9 cellular contexts compared by ENCODE assay signal in the genomic region with DNA sequence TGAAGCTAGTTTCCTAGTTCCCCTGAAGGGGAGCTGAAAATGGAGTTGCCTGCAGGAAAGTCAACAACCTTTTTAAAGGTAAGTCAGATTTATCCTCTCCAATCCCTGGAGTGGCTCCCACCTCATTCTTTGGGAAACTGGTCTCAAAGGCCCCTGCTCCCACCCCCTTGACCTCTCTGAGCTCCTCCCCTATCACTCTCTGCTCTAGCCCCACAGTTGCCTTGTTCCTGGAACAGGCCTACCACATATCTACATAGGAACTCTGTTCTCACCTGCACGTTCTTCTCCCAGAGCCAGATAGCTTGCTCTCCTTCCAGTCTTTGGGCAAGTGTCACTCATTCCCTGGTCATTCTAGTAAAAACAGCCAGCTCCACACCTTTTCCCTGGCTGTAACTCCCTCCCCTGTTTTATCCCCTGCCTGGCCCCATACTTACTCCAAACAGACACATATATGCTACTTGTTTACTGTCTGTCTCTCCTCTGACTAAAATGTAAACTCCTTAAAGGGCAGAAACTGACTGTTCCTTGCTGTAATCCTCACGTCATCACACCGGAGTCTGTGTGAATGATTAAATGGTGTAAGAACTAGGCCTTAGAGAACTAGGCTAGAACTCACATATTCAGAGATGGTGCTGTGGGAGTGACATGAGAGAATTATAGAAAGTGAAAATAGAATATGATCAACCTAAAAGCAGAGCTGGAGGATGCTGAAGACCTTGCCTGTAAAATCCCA. TPM values are rescaled to one million over a fixed set of nuclear protein-coding genes. Genes with fewer than 3 reads are reported as not detected.
A peak's percentile ranks its signal among the peaks of the same experiment; 100 is the strongest.
DNase-seq lines count a peak whose midpoint lies in the region; ATAC-seq and TF ChIP-seq lines count a peak whose summit lies in the region.
"Had no signal": no experiment of that assay in that cellular context is flagged by ENCODE, and none has a peak within 500 bp of the region (broad histone marks: within the 10 kb centered on the region; RNA-seq: fewer than 3 reads in every experiment).

No MANE protein-coding gene starts in this region.

- H3K27me3 ChIP-seq in HUES64 (ENCODE audit: insufficient read depth, low read length) (no peaks in the 10 kb centered on the region), neural progenitor cell (no peaks in the 10 kb centered on the region), foreskin keratinocyte (no peaks in the 10 kb centered on the region)

- TF ChIP-seq CTCF in brain (conservative IDR thresholded peaks at IDR 0.05) (no peak), neural progenitor cell (IDR thresholded peaks at IDR 0.05) (no peak), foreskin keratinocyte (conservative IDR thresholded peaks at IDR 0.05) (no peak)

- H4K20me1 ChIP-seq in neural progenitor cell (ENCODE audit: low read depth), result peaks cover 90% of the 10 kb centered on the region

- H3K4me3 Mint-ChIP-seq in brain (no peak overlapping the region), neural progenitor cell (no peak overlapping the region)

- ATAC-seq in foreskin keratinocyte (no peak), HG02759 (IDR thresholded peaks at IDR 0.05; ENCODE audit: unreplicated experiment) (no peak)

- peak; percentile 4 for DNase-seq in activated CD4-positive, CD25-positive, alpha-beta regulatory T cell treated with anti-CD3 and anti-CD28 coated beads, Interleukin-2, amount 50 U/mL, for 16 hours (ENCODE audit: low read depth, low spot score)
- DNase-seq in activated CD4-positive, CD25-positive, alpha-beta regulatory T cell (lab: John Stamatoyannopoulos, UW), result no peak
- DNase-seq in neural progenitor cell (ENCODE audit: low spot score), result no peak
- DNase-seq in SKM-1 treated with dmso at 0.1 percent for 144 hours (lab: John Stamatoyannopoulos, UW; ENCODE audit: unreplicated experiment), result no peak
- no peak for DNase-seq in foreskin keratinocyte

- no peak overlapping the region for H2AFZ ChIP-seq in neural progenitor cell (replicated peaks)

- H3K4me1 ChIP-seq in HUES64 (ENCODE audit: insufficient read depth, low read length), result peaks cover 23% of the 10 kb centered on the region
- peaks cover 29% of the 10 kb centered on the region for H3K4me1 ChIP-seq in neural progenitor cell
- H3K4me1 ChIP-seq in foreskin keratinocyte, result no peaks in the 10 kb centered on the region

- H3K9ac ChIP-seq in HUES64 (ENCODE audit: low read depth, low read length) (no peak overlapping the region), neural progenitor cell (no peak overlapping the region)

- H3K27ac Mint-ChIP-seq in brain, result peak overlapping the region; percentile 3 to 60 (median 49)
- H3K27ac Mint-ChIP-seq in neural progenitor cell, result peak overlapping the region; percentile 36

- no peaks in the 10 kb centered on the region for H3K27me3 Mint-ChIP-seq in brain
- peaks cover 5% of the 10 kb centered on the region for H3K27me3 Mint-ChIP-seq in neural progenitor cell (ENCODE audit: insufficient read depth, low read depth)

- H3K27ac ChIP-seq in HUES64 (ENCODE audit: low read depth, low read length) (peak overlapping the region; percentile 71; the same call in 1 of the 2 replicates), neural progenitor cell (no peak overlapping the region), foreskin keratinocyte (no peak overlapping the region)
- H3K27ac ChIP-seq: 22Rv1 had no signal

- H3K4me2 ChIP-seq in neural progenitor cell, result peak overlapping the region; percentile 47

- WGBS in HUES64, result 66% methylated on average over 3 of the region's 3 CpGs

- H3K36me3 Mint-ChIP-seq in brain (peaks cover 38% of the 10 kb centered on the region), neural progenitor cell (peaks cover 16% of the 10 kb centered on the region)

- H3K4me1 Mint-ChIP-seq in brain, result peaks cover 74% of the 10 kb centered on the region
- H3K4me1 Mint-ChIP-seq in neural progenitor cell, result peaks cover 66% of the 10 kb centered on the region

- no peaks in the 10 kb centered on the region for H3K9me3 ChIP-seq in HUES64 (ENCODE audit: insufficient read depth, low read depth, low read length)
- no peaks in the 10 kb centered on the region for H3K9me3 ChIP-seq in neural progenitor cell (ENCODE audit: low read depth)

- peaks cover 28% of the 10 kb centered on the region for H3F3A ChIP-seq in neural progenitor cell (ENCODE audit: low read depth)

- H3K9me3 Mint-ChIP-seq in brain (no peaks in the 10 kb centered on the region), neural progenitor cell (no peaks in the 10 kb centered on the region)

- peaks cover 85% of the 10 kb centered on the region for H3K79me2 ChIP-seq in neural progenitor cell (ENCODE audit: low read depth)

- H3K4me3 ChIP-seq in HUES64 (ENCODE audit: low read length) (no peak overlapping the region), neural progenitor cell (no peak overlapping the region)

- H3K36me3 ChIP-seq in HUES64 (ENCODE audit: insufficient read depth, low read length) (peaks cover 31% of the 10 kb centered on the region), neural progenitor cell (no peaks in the 10 kb centered on the region)

RNA-seq across cellular contexts. Expression of gene TCF20, which starts 53.3 kb away (rescaled TPM):
- 27.1 TPM for polyA plus RNA-seq in HUES64 (2013, experiment 1 of 2)
- polyA plus RNA-seq in HUES64 (2013, experiment 2 of 2), result 27.9 TPM
- polyA plus RNA-seq in brain (ENCODE audit: insufficient read depth, low read depth, low replicate concordance) (19.3 TPM), foreskin keratinocyte (9.9 and 11.9 TPM in 2 replicates)
- total RNA-seq in neural progenitor cell (ENCODE audit: low replicate concordance) (53.7 and 67.4 TPM in 2 replicates), foreskin keratinocyte (54.4 and 55.9 TPM in 2 replicates)
